ENCODE assay signal across 8 cellular contexts in the genomic region with DNA sequence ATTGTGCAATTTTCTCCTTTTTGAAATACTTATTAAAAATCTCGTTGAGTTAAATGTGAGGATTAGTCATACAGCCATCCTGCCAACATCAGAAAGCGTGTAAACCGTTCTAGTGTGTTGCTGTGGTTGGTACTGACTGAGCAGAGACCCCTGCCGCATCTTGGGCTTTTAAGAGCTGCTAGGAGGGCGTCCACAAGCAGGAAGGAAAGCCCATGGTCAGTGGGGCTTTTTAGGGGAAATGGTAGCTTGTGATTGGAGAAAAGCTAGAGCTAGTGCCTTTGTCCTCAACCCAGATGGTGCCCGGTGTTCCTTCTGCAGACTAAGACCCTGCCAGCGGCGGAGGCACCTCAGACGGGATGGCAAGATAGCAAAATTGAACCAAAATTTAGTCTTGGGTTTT. TPM values are rescaled to one million over a fixed set of nuclear protein-coding genes. Genes with fewer than 3 reads are reported as not detected.
DNase-seq lines count a peak whose midpoint lies in the region; ATAC-seq and TF ChIP-seq lines count a peak whose summit lies in the region.

No MANE protein-coding gene starts in this region.

- no peak overlapping the region for H4K8ac ChIP-seq in mesendoderm (ENCODE audit: low read depth, low read length)

- H3K36me3 Mint-ChIP-seq in type B pancreatic cell: peaks cover 7% of the 10 kb centered on the region

- no peak overlapping the region for H3K23ac ChIP-seq in mesendoderm (ENCODE audit: low read length)

- no peaks in the 10 kb centered on the region for H3K9me3 ChIP-seq in RWPE2 (ENCODE audit: severe bottlenecking)

- WGBS in mesendoderm (ENCODE audit: extremely low coverage, insufficient coverage, low lambda C conversion rate): no CpG with 5 or more reads among the region's 9 CpGs

- H3K56ac ChIP-seq in mesendoderm (ENCODE audit: low read length): peak overlapping the region; percentile 76

- H2AK5ac ChIP-seq in mesendoderm (ENCODE audit: low read length): no peak overlapping the region

- H3K27me3 Mint-ChIP-seq in type B pancreatic cell: no peaks in the 10 kb centered on the region

- peak overlapping the region; percentile 97 for H3K4me3 Mint-ChIP-seq in type B pancreatic cell

- no peak overlapping the region for H3K4ac ChIP-seq in mesendoderm (ENCODE audit: low read depth, low read length)

- no peak overlapping the region for H2BK15ac ChIP-seq in mesendoderm (replicated peaks; ENCODE audit: low read depth)

- no peaks in the 10 kb centered on the region for H3K9me3 Mint-ChIP-seq in type B pancreatic cell

- peak overlapping the region; percentile 65 for H3K9ac ChIP-seq in mesendoderm (ENCODE audit: low read length)

- peak overlapping the region; percentile 87 for H3K27ac Mint-ChIP-seq in type B pancreatic cell

- H3K36me3 ChIP-seq in RWPE2 (ENCODE audit: low read depth) (peaks cover 27% of the 10 kb centered on the region), mesendoderm (ENCODE audit: control insufficient read depth, insufficient read depth, low read length) (no peaks in the 10 kb centered on the region)

- H3K4me3 ChIP-seq in RWPE2 (ENCODE audit: severe bottlenecking): peak overlapping the region; percentile 75
- H3K4me3 ChIP-seq in mesendoderm (ENCODE audit: low read length): no peak overlapping the region

- peak; percentile 3 for DNase-seq in NCI-H82 (lab: John Stamatoyannopoulos, UW)
- DNase-seq in NCI-H82 treated with DMSO at 0.1 percent for 48 hours (lab: John Stamatoyannopoulos, UW; ENCODE audit: unreplicated experiment): no peak
- no peak for DNase-seq in RWPE2 (ENCODE audit: low spot score)
- peak; percentile 13 for DNase-seq in central memory CD4-positive, alpha-beta T cell
- peak; percentile 6 for DNase-seq in mesendoderm
- no peak for DNase-seq in type B pancreatic cell (ENCODE audit: extremely low spot score, unreplicated experiment)
- no peak for DNase-seq in NCI-H128 (lab: John Stamatoyannopoulos, UW; ENCODE audit: unreplicated experiment)

- H3K27me3 ChIP-seq in RWPE2 (ENCODE audit: insufficient read depth, poor library complexity, severe bottlenecking): no peaks in the 10 kb centered on the region
- no peaks in the 10 kb centered on the region for H3K27me3 ChIP-seq in mesendoderm (ENCODE audit: insufficient read depth, low read length, poor library complexity)

- H3K4me1 ChIP-seq in RWPE2 (ENCODE audit: insufficient read depth, poor library complexity, severe bottlenecking) (peaks cover 30% of the 10 kb centered on the region), mesendoderm (ENCODE audit: control insufficient read depth, low read depth, low read length) (peaks cover 2% of the 10 kb centered on the region)

- no peak overlapping the region for H3K18ac ChIP-seq in mesendoderm (ENCODE audit: low read length)

- no peak overlapping the region for H4K5ac ChIP-seq in mesendoderm (ENCODE audit: low read length)

- H3K79me1 ChIP-seq in mesendoderm (ENCODE audit: low read length): peaks cover 6% of the 10 kb centered on the region

- H3K4me2 ChIP-seq in mesendoderm (ENCODE audit: low read length): peak overlapping the region; percentile 48

- H3K79me2 ChIP-seq in mesendoderm (ENCODE audit: control insufficient read depth, insufficient read depth, low read length): peaks cover 30% of the 10 kb centered on the region

- peak overlapping the region; percentile 73 for H3K27ac ChIP-seq in RWPE2 (ENCODE audit: poor library complexity, severe bottlenecking)
- H3K27ac ChIP-seq in mesendoderm (ENCODE audit: low read depth, low read length): no peak overlapping the region

- ATAC-seq in RWPE2 (ENCODE audit: low read depth): peak; percentile 28; the same call in 1 of the 3 replicates
- ATAC-seq in GM21367 (IDR thresholded peaks at IDR 0.05; ENCODE audit: unreplicated experiment): no peak

- no peak overlapping the region for H2BK5ac ChIP-seq in mesendoderm (ENCODE audit: low read length)

- TF ChIP-seq CTCF in RWPE2 (IDR thresholded peaks at IDR 0.05; ENCODE audit: poor library complexity, severe bottlenecking) (no peak), type B pancreatic cell (conservative IDR thresholded peaks at IDR 0.05) (no peak)

- H3K4me1 Mint-ChIP-seq in type B pancreatic cell (ENCODE audit: unreplicated experiment): peaks cover 32% of the 10 kb centered on the region

- H2BK120ac ChIP-seq in mesendoderm (ENCODE audit: low read depth, low read length): no peak overlapping the region

RNA-seq across cellular contexts. Expression of a gene that starts 1.4 kb away (rescaled TPM):
- 51.9 TPM for polyA plus RNA-seq in mesendoderm (2013, experiment 1 of 2)
- 52.5 TPM for polyA plus RNA-seq in mesendoderm (2013, experiment 2 of 2)
- 143 and 179 TPM in 2 replicates for total RNA-seq in type B pancreatic cell (ENCODE audit: low replicate concordance)

RNA-seq across cellular contexts. Expression of a gene that starts 1.5 kb away (rescaled TPM):
- 2.7 TPM for polyA plus RNA-seq in mesendoderm (2013, experiment 1 of 2)
- polyA plus RNA-seq in mesendoderm (2013, experiment 2 of 2): 2.9 TPM
- total RNA-seq in type B pancreatic cell (ENCODE audit: low replicate concordance): 6.0 and 10.8 TPM in 2 replicates

RNA-seq across cellular contexts. Expression of a gene that starts 28.2 kb away (rescaled TPM):
- polyA plus RNA-seq in mesendoderm (2013, experiment 1 of 2): not detected
- polyA plus RNA-seq in mesendoderm (2013, experiment 2 of 2): not detected
- total RNA-seq in type B pancreatic cell (ENCODE audit: low replicate concordance): not detected in 2 replicates

RNA-seq across cellular contexts. Expression of a gene that starts 52.0 kb away (rescaled TPM):
- polyA plus RNA-seq in mesendoderm (2013, experiment 1 of 2): 67.4 TPM
- polyA plus RNA-seq in mesendoderm (2013, experiment 2 of 2): 65.6 TPM
- total RNA-seq in type B pancreatic cell (ENCODE audit: low replicate concordance): 90.8 and 107 TPM in 2 replicates

Comparison
In these comparisons a context has a peak if more than half of its experiments do, and no peak if none do; other contexts are left out.
1. DNase-seq: peak in NCI-H82 (single experiment), central memory CD4-positive, alpha-beta T cell (single experiment) and mesendoderm (single experiment); none in NCI-H82 treated with DMSO at 0.1 percent for 48 hours (single experiment), RWPE2 (single experiment), type B pancreatic cell (single experiment) and NCI-H128 (single experiment).